In genomic region chr16:2874032-2874431, GRCh38 we compare ENCODE assay signal across 1 cellular context.
A peak's percentile ranks its signal among the peaks of the same experiment; 100 is the strongest.
TF ChIP-seq lines count a peak whose summit lies in the region.

No MANE protein-coding gene starts in this region.

TF ChIP-seq in HepG2, 621 proteins besides CTCF, POLR2A, EP300 and RAD21:
- TF ChIP-seq PREB (CRISPR knock-in tag; IDR thresholded peaks at IDR 0.05) (no peak), SALL2 (CRISPR knock-in tag; IDR thresholded peaks at IDR 0.05) (0 out of 2 replicates have a peak, but pooled peaks have one; percentile 4)
TF ChIP-seq in HepG2: peak in this region for 1.
